8 cellular contexts compared by ENCODE assay signal in the genomic region with DNA sequence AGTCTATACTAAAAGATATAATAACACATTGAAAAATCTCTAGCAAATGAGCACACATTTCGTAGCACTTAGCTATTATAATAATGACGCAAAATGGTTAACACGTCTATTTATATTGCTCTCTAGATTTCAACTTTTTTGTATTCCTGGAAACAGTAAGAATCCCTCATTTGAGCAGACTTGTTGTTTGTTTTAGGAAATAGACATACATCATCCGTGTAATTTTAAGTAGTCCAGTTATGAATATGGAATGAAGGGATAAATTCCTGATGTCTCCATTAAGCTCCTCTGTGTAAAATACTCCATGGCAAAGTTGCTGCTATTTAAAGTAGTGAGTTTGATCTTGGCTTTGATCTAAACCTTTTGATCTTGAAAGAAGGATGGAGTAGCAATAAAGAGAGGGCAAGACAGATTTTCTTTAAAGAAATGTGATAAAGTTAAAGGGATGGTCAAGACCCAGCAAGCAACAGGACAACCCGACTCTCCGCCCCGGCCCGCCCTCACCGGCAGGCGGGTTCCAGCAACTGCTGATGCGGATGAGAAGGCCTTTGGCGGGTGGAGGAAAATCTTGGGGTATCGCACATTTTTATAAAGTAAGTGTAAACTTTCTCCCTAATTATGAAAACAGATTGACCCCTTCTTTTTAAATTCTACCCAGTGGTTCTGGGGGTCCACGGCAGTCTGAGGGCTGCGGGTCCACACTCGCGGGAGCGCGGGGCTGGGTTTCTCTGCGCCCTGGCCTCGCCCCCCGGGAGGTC.
DNase-seq lines count a peak whose midpoint lies in the region; ATAC-seq and TF ChIP-seq lines count a peak whose summit lies in the region.

No MANE protein-coding gene starts in this region.

- in situ Hi-C loops in brain microvascular endothelial cell (cut with HindIII; ENCODE audit: low pct_ligation_motif_present, low sequenced_read_pairs), result no loop called here

- H3K4me3 Mint-ChIP-seq in immature natural killer cell, result peak overlapping the region; percentile 84 to 95 (median 87)

- peak overlapping the region; percentile 93 to 98 (median 96) for H3K9ac ChIP-seq in skeletal muscle tissue (ENCODE audit: low read depth in 1 of 3, low read length in 3 of 3)

- peaks cover 0 to 9% (median 6%) of the 10 kb centered on the region in 3 donors for H3K36me3 Mint-ChIP-seq in immature natural killer cell

- H3K9me3 ChIP-seq in skeletal muscle tissue (ENCODE audit: control insufficient read depth in 3 of 3, low read length in 3 of 3), result no peaks in the 10 kb centered on the region

- H3K27ac ChIP-seq in brain microvascular endothelial cell (peak overlapping the region; percentile 72), skeletal muscle tissue (ENCODE audit: low read depth, low read length) (peak overlapping the region; percentile 95)

- H3K4me3 ChIP-seq in brain microvascular endothelial cell (ENCODE audit: low read depth, low read length), result peak overlapping the region; percentile 76
- peak overlapping the region; percentile 78 to 84 (median 80) for H3K4me3 ChIP-seq in skeletal muscle tissue (ENCODE audit: low read length in 3 of 3)

- no peaks in the 10 kb centered on the region for H3K9me3 Mint-ChIP-seq in immature natural killer cell

- peak overlapping the region in 5 of 6 donors; percentile 58 to 74 (median 68) for H3K27ac Mint-ChIP-seq in immature natural killer cell

- H3K27me3 Mint-ChIP-seq in immature natural killer cell (ENCODE audit: low read depth in 3 of 3), result peaks cover 7 to 15% (median 11%) of the 10 kb centered on the region in 3 donors

- TF ChIP-seq CTCF in brain microvascular endothelial cell (IDR thresholded peaks at IDR 0.05; ENCODE audit: low read depth, low read length, missing control alignments), result peak; percentile 41

- peak; percentile 19 for ATAC-seq in GM21717 (IDR thresholded peaks at IDR 0.05; ENCODE audit: unreplicated experiment)

- peaks cover 10 to 19% of the 10 kb centered on the region in 2 donors for H3K4me1 Mint-ChIP-seq in immature natural killer cell

- DNase-seq in EH (ENCODE audit: low read depth) (peak; percentile 72), NCI-H774 (lab: John Stamatoyannopoulos, UW) (peak; percentile 39), brain microvascular endothelial cell (peak; percentile 63), immature natural killer cell (peak in 1 of 3 donors; percentile 7), OCI-M2 (lab: John Stamatoyannopoulos, UW; ENCODE audit: unreplicated experiment) (no peak), NCI-H1048 (lab: John Stamatoyannopoulos, UW) (no peak)

- H3K36me3 ChIP-seq in brain microvascular endothelial cell (replicated peaks) (peaks cover 17% of the 10 kb centered on the region), skeletal muscle tissue (ENCODE audit: control insufficient read depth in 3 of 3, insufficient read depth in 3 of 3, low read length in 3 of 3) (peaks cover 0 to 4% (median 0%) of the 10 kb centered on the region in 3 donors)

- peaks cover 0 to 15% (median 14%) of the 10 kb centered on the region in 3 donors for H3K4me1 ChIP-seq in skeletal muscle tissue (ENCODE audit: control insufficient read depth in 3 of 3, insufficient read depth in 3 of 3, low read length in 3 of 3)

- no peaks in the 10 kb centered on the region for H3K27me3 ChIP-seq in brain microvascular endothelial cell (replicated peaks)
- H3K27me3 ChIP-seq in skeletal muscle tissue (ENCODE audit: control insufficient read depth in 3 of 3, insufficient read depth in 3 of 3, low read length in 3 of 3), result no peaks in the 10 kb centered on the region

Comparison
In these comparisons a context has a peak if more than half of its experiments do, and no peak if none do; other contexts are left out.
1. DNase-seq: peak in EH (single experiment), NCI-H774 (single experiment) and brain microvascular endothelial cell (single experiment); none in OCI-M2 (single experiment) and NCI-H1048 (single experiment).